In genomic region chr20:22826306-22827230, GRCh38 we compare ENCODE assay signal across 20 cellular contexts.
"Had no signal": no experiment of that assay in that cellular context is flagged by ENCODE, and none has a peak within 500 bp of the region (broad histone marks: within the 10 kb centered on the region; RNA-seq: fewer than 3 reads in every experiment).

No MANE protein-coding gene starts in this region.

- H3K36me3 Mint-ChIP-seq: natural killer cell; stimulated activated naive B cell treated with anti-CD40 and anti-IgM and Interleukin-4, amounts not matched to agents 10 μg/mL and 1 μg/mL and 100 μg/mL, for 72 hours had no signal

- H3K79me2 ChIP-seq: hepatocyte had no signal

- H3K27ac ChIP-seq: hepatocyte, ovary, right atrium auricular region, sigmoid colon, skin epidermis, testis, transverse colon, uterus had no signal

- H3K27me3 ChIP-seq: hepatocyte, ovary, right atrium auricular region, sigmoid colon, testis, transverse colon, uterus had no signal

- H3K27ac Mint-ChIP-seq: natural killer cell; stimulated activated naive B cell treated with anti-CD40 and anti-IgM and Interleukin-4, amounts not matched to agents 10 μg/mL and 1 μg/mL and 100 μg/mL, for 72 hours; stimulated activated naive CD8-positive, alpha-beta T cell treated with anti-CD3 and anti-CD28 coated beads, Interleukin-15, amount 100 ng/mL, for 72 hours had no signal

- H3K4me2 ChIP-seq: hepatocyte had no signal

- H3K9me3 Mint-ChIP-seq: natural killer cell; stimulated activated naive CD8-positive, alpha-beta T cell treated with anti-CD3 and anti-CD28 coated beads, Interleukin-15, amount 100 ng/mL, for 72 hours had no signal

- H3K9me3 ChIP-seq: ovary, right atrium auricular region, sigmoid colon, testis, transverse colon, uterus had no signal

- H3K4me3 ChIP-seq: hepatocyte, mucosa of descending colon, ovary, right atrium auricular region, sigmoid colon, skin epidermis, testis, transverse colon, uterus had no signal

- H2AFZ ChIP-seq: hepatocyte had no signal

- H3K4me1 ChIP-seq: right atrium auricular region, sigmoid colon, transverse colon, uterus had no signal

- H3K4me1 Mint-ChIP-seq: natural killer cell; stimulated activated naive B cell treated with anti-CD40 and anti-IgM and Interleukin-4, amounts not matched to agents 10 μg/mL and 1 μg/mL and 100 μg/mL, for 72 hours; stimulated activated naive CD8-positive, alpha-beta T cell treated with anti-CD3 and anti-CD28 coated beads, Interleukin-15, amount 100 ng/mL, for 72 hours had no signal

- ATAC-seq: left lobe of liver; mucosa of descending colon; natural killer cell; stimulated activated naive B cell treated with anti-CD40 and anti-IgM and Interleukin-4, amounts not matched to agents 10 μg/mL and 1 μg/mL and 100 μg/mL, for 72 hours; stimulated activated naive CD8-positive, alpha-beta T cell treated with anti-CD3 and anti-CD28 coated beads, Interleukin-15, amount 100 ng/mL, for 72 hours had no signal

- H3K27me3 Mint-ChIP-seq: stimulated activated naive CD8-positive, alpha-beta T cell treated with anti-CD3 and anti-CD28 coated beads, Interleukin-15, amount 100 ng/mL, for 72 hours had no signal

- H3K36me3 ChIP-seq: ovary, right atrium auricular region, sigmoid colon, transverse colon, uterus had no signal

- DNase-seq: effector memory CD4-positive, alpha-beta T cell; erythroblast; foreskin melanocyte; head of caudate nucleus; mucosa of descending colon; natural killer cell; ovary; sigmoid colon; stimulated activated CD4-positive, alpha-beta T cell treated with anti-CD3 and anti-CD28 coated beads, Interleukin-2, amount 100 ng/mL, for 24 hours; stimulated activated CD4-positive, alpha-beta T cell treated with anti-CD3 and anti-CD28 coated beads, Interleukin-4, amount 100 ng/mL, for 4 hours; stimulated activated naive B cell treated with anti-CD40 and anti-IgM and Interleukin-4, amounts not matched to agents 10 μg/mL and 1 μg/mL and 100 μg/mL, for 72 hours; stimulated activated naive CD8-positive, alpha-beta T cell treated with anti-CD3 and anti-CD28 coated beads, Interleukin-15, amount 100 ng/mL, for 72 hours; testis; transverse colon; uterus had no signal

- H3K4me3 Mint-ChIP-seq: natural killer cell; neural crest cell; stimulated activated naive B cell treated with anti-CD40 and anti-IgM and Interleukin-4, amounts not matched to agents 10 μg/mL and 1 μg/mL and 100 μg/mL, for 72 hours; stimulated activated naive CD8-positive, alpha-beta T cell treated with anti-CD3 and anti-CD28 coated beads, Interleukin-15, amount 100 ng/mL, for 72 hours had no signal
